25 cellular contexts compared by ENCODE assay signal in genomic region chr14:92475037-92475436, GRCh38. TPM values are rescaled to one million over a fixed set of nuclear protein-coding genes. Genes with fewer than 3 reads are reported as not detected.
A peak's percentile ranks its signal among the peaks of the same experiment; 100 is the strongest.
DNase-seq lines count a peak whose midpoint lies in the region; ATAC-seq, FAIRE-seq and TF ChIP-seq lines count a peak whose summit lies in the region.
"Had no signal": no experiment of that assay in that cellular context is flagged by ENCODE, and none has a peak within 500 bp of the region (broad histone marks: within the 10 kb centered on the region; RNA-seq: fewer than 3 reads in every experiment).

No MANE protein-coding gene starts in this region.

- H3K4ac ChIP-seq in trophoblast cell (ENCODE audit: low read depth, low read length): no peak overlapping the region

- POLR2A ChIA-PET in HepG2 (lab: Yijun Ruan, JAX): no interaction called here

- TF ChIP-seq RAD21 in HepG2 (CRISPR knock-in tag; IDR thresholded peaks at IDR 0.05): no peak

- no peak overlapping the region for H3K23ac ChIP-seq in trophoblast cell (ENCODE audit: low read length)

- no TSS peak for BruUV-seq in HepG2 (replicated peaks; lab: Mats Ljungman, UMichigan)

- no peak overlapping the region for H4K12ac ChIP-seq in trophoblast cell (ENCODE audit: low read depth, low read length)

- no peak overlapping the region for H3K14ac ChIP-seq in trophoblast cell (ENCODE audit: low read length)

- H3K4me1 ChIP-seq in HepG2 (ENCODE audit: insufficient read depth, low read length) (peaks cover 45% of the 10 kb centered on the region), trophoblast cell (ENCODE audit: control insufficient read depth in 1 of 2, insufficient read depth in 2 of 2, low read length in 2 of 2) (peaks cover 2 to 5% of the 10 kb centered on the region in 2 experiments)

- H3K36me3 ChIP-seq in HepG2 (replicated peaks in 1 of 2; ENCODE audit: control insufficient read depth in 1 of 2, insufficient read depth in 2 of 2, low read length in 2 of 2): no peaks in the 10 kb centered on the region
- H3K36me3 ChIP-seq in trophoblast cell (ENCODE audit: control insufficient read depth in 1 of 2, insufficient read depth in 2 of 2, low read length in 2 of 2): no peaks in the 10 kb centered on the region
- H3K36me3 ChIP-seq: BLaER1 treated with 17β-estradiol and CSF1 and Interleukin-3, amounts not matched to agents 10 nM and 100 nM; MG63 had no signal

- in situ Hi-C loops in HepG2 (cut with HindIII; ENCODE audit: extremely low pct_ligation_motif_present, low pct_unique_long_range_greater_than_20kb): no loop called here

- WGBS in HepG2 (ENCODE audit: low lambda C conversion rate): 7% methylated on average over 1 of the region's 1 CpG
- no CpG with 5 or more reads among the region's 1 CpG for WGBS in trophoblast cell (ENCODE audit: extremely low coverage, insufficient coverage, insufficient read length)

- no peak for TF ChIP-seq POLR2A in HepG2 (IDR thresholded peaks at IDR 0.05; ENCODE audit: insufficient read depth in 1 of 2, low read depth in 2 of 2, low read length in 2 of 2)

- H3K4me2 ChIP-seq in HepG2 (ENCODE audit: low read depth, low read length): no peak overlapping the region
- H3K4me2 ChIP-seq in trophoblast cell (ENCODE audit: low read length): no peak overlapping the region
- H3K4me2 ChIP-seq: GM23338 had no signal

- DNase-seq in activated CD8-positive, alpha-beta memory T cell treated with anti-CD3 and anti-CD28 coated beads, Interleukin-2, amount 50 U/mL, for 48 hours: peak; percentile 8
- no peak for DNase-seq in activated CD8-positive, alpha-beta memory T cell treated with anti-CD3 and anti-CD28 coated beads for 24 hours
- DNase-seq in NCI-H69 (lab: John Stamatoyannopoulos, UW) (peak; percentile 49), HepG2 (ENCODE audit: low spot score) (no peak), trophoblast cell (no peak), Kasumi-1 (lab: John Stamatoyannopoulos, UW) (no peak), osteocyte (ENCODE audit: extremely low spot score, unreplicated experiment) (no peak)
- DNase-seq in stimulated activated CD4-positive, alpha-beta T cell treated with anti-CD3 and anti-CD28 coated beads, Interleukin-1b, Interleukin-23, amount 100 ng/mL, for 48 hours: no peak
- DNase-seq: 8988T, Calu3, DMS153, HCEC 1CT, Karpas-422, MG63, NCI-H1417, NCI-H1694 treated with DMSO at 0.1 percent for 48 hours, NCI-H2081 treated with DMSO at 0.1 percent for 48 hours, NCI-H2171 treated with DMSO at 0.1 percent for 48 hours, NCI-H524 treated with DMSO at 0.1 percent for 48 hours, OCI-M1 had no signal

- no peak for TF ChIP-seq CTCF in HepG2 (CRISPR knock-in tag; IDR thresholded peaks at IDR 0.05)
- no peak for TF ChIP-seq CTCF in osteocyte (IDR thresholded peaks at IDR 0.05)

- FAIRE-seq in HepG2 (lab: Jason Lieb, UNC): no peak
- FAIRE-seq: GM12891, RCC 7860 had no signal

- CTCF ChIA-PET in HepG2 (lab: Yijun Ruan, JAX; ENCODE audit: low intra/inter-chr PET ratio, low total read pairs): no interaction called here

- no peak overlapping the region for H4K8ac ChIP-seq in trophoblast cell (ENCODE audit: low read depth, low read length)

- ATAC-seq in HepG2: no peak
- ATAC-seq: CD8-positive, alpha-beta T cell; GM23338 had no signal

- peaks cover 12% of the 10 kb centered on the region for H3K9me3 Mint-ChIP-seq in osteocyte (ENCODE audit: unreplicated experiment)

- no peak overlapping the region for H3K27ac Mint-ChIP-seq in osteocyte (ENCODE audit: unreplicated experiment)
- H3K27ac Mint-ChIP-seq: CD8-positive, alpha-beta T cell; GM23338 had no signal

- H3K27ac ChIP-seq in HepG2 (ENCODE audit: extremely low read length, insufficient read depth, low read length) (no peak overlapping the region), trophoblast cell (ENCODE audit: low read depth, low read length) (no peak overlapping the region)
- H3K27ac ChIP-seq: BLaER1 treated with 17β-estradiol and CSF1 and Interleukin-3, amounts not matched to agents 10 nM and 100 nM had no signal

- TF ChIP-seq EP300 in HepG2 (IDR thresholded peaks at IDR 0.05; ENCODE audit: low read depth in 2 of 2, low read length in 2 of 2) (no peak), HepG2 (CRISPR knock-in tag; IDR thresholded peaks at IDR 0.05; ENCODE audit: borderline replicate concordance) (no peak)

- no peak overlapping the region for H2BK12ac ChIP-seq in trophoblast cell (ENCODE audit: low read length)

- H3K36me3 Mint-ChIP-seq in osteocyte (ENCODE audit: unreplicated experiment): no peaks in the 10 kb centered on the region
- H3K36me3 Mint-ChIP-seq: CD8-positive, alpha-beta T cell had no signal

- no peak overlapping the region for H2BK5ac ChIP-seq in trophoblast cell (ENCODE audit: low read depth, low read length, poor library complexity)

- peaks cover 7% of the 10 kb centered on the region for H3K27me3 Mint-ChIP-seq in osteocyte (ENCODE audit: unreplicated experiment)

- intact Hi-C loops in HepG2 (cut with micrococcal nuclease; ENCODE audit: unreplicated experiment): no loop called here

- H4K91ac ChIP-seq in trophoblast cell (ENCODE audit: low read depth, low read length): no peak overlapping the region

- H3K4me3 ChIP-seq in HepG2 (replicated peaks in 1 of 3; ENCODE audit: insufficient read depth in 1 of 3, low read depth in 2 of 3, low read length in 3 of 3) (no peak overlapping the region), trophoblast cell (ENCODE audit: low read depth, low read length) (no peak overlapping the region)
- H3K4me3 ChIP-seq: BLaER1 treated with 17β-estradiol and CSF1 and Interleukin-3, amounts not matched to agents 10 nM and 100 nM; GM23338; MG63 had no signal

- H4K20me1 ChIP-seq in HepG2 (ENCODE audit: insufficient read depth, low read length): no peaks in the 10 kb centered on the region
- H4K20me1 ChIP-seq: BLaER1 treated with 17β-estradiol and CSF1 and Interleukin-3, amounts not matched to agents 10 nM and 100 nM had no signal

- H2AK5ac ChIP-seq in trophoblast cell (ENCODE audit: low read length): no peak overlapping the region

- H3K9me3 ChIP-seq in HepG2 (ENCODE audit: low read length) (no peaks in the 10 kb centered on the region), trophoblast cell (ENCODE audit: insufficient read depth, low read depth, low read length) (no peaks in the 10 kb centered on the region)
- H3K9me3 ChIP-seq: MG63 had no signal

- H3K18ac ChIP-seq in trophoblast cell (ENCODE audit: low read length): no peak overlapping the region

- H3K27me3 ChIP-seq in HepG2 (ENCODE audit: control insufficient read depth in 1 of 2, insufficient read depth in 2 of 2, low read length in 2 of 2) (no peaks in the 10 kb centered on the region; a peak in 2 of 5 replicates), trophoblast cell (ENCODE audit: insufficient read depth, low read length) (no peaks in the 10 kb centered on the region)
- H3K27me3 ChIP-seq: BLaER1 treated with 17β-estradiol and CSF1 and Interleukin-3, amounts not matched to agents 10 nM and 100 nM; MG63 had no signal

- H2AFZ ChIP-seq in HepG2 (ENCODE audit: low read length): no peak overlapping the region
- H2AFZ ChIP-seq in trophoblast cell (ENCODE audit: insufficient read depth, low read length, poor library complexity): no peak overlapping the region

- H3K79me1 ChIP-seq in trophoblast cell (ENCODE audit: low read length): peaks cover 6% of the 10 kb centered on the region

- H2BK120ac ChIP-seq in trophoblast cell (ENCODE audit: insufficient read depth, low read length, poor library complexity): no peak overlapping the region

- peaks cover 33% of the 10 kb centered on the region for H3K4me1 Mint-ChIP-seq in osteocyte (ENCODE audit: unreplicated experiment)

- H3K9ac ChIP-seq in HepG2 (ENCODE audit: insufficient read depth, low read depth, low read length) (no peak overlapping the region), trophoblast cell (ENCODE audit: low read length) (peak overlapping the region; percentile 2)
- H3K9ac ChIP-seq: BLaER1 treated with 17β-estradiol and CSF1 and Interleukin-3, amounts not matched to agents 10 nM and 100 nM had no signal

- H3K79me2 ChIP-seq in HepG2 (ENCODE audit: insufficient read depth, low read length) (no peaks in the 10 kb centered on the region), trophoblast cell (ENCODE audit: control insufficient read depth, insufficient read depth, low read length, poor library complexity) (no peaks in the 10 kb centered on the region)

- no peak overlapping the region for H3K4me3 Mint-ChIP-seq in osteocyte (ENCODE audit: unreplicated experiment)
- H3K4me3 Mint-ChIP-seq: CD8-positive, alpha-beta T cell; GM23338 had no signal

TF ChIP-seq in HepG2, 621 proteins besides CTCF, POLR2A, EP300 and RAD21 (continues in another document):
- TF ChIP-seq KDM4B (CRISPR knock-in tag; IDR thresholded peaks at IDR 0.05): no peak
- TF ChIP-seq ZNF205 (CRISPR knock-in tag; IDR thresholded peaks at IDR 0.05): no peak
- no peak for TF ChIP-seq DRAP1 (CRISPR knock-in tag; IDR thresholded peaks at IDR 0.05)

RNA-seq across cellular contexts. Expression of gene RIN3, which starts 38.5 kb away (rescaled TPM):
- total RNA-seq in HepG2 (2016; rRNA removed; fragmentation: Illumina TruSeq; extraction: Trizol) (2.3 and 2.9 TPM in 2 replicates), osteocyte (26.7 and 31.3 TPM in 2 replicates)
- total RNA-seq in HepG2 (2016; cell fraction: cytosol; rRNA removed; fragmentation: Illumina TruSeq; extraction: Trizol; ENCODE audit: low read depth): 2.3 and 2.7 TPM in 2 replicates
- total RNA-seq in HepG2 (2016; cell fraction: insoluble cytoplasmic fraction; rRNA removed; fragmentation: Illumina TruSeq; extraction: Trizol): 2.0 and 2.8 TPM in 2 replicates
- total RNA-seq in HepG2 (2016; cell fraction: membrane; rRNA removed; fragmentation: Illumina TruSeq; extraction: Trizol): 4.4 and 4.7 TPM in 2 replicates
- 5.1 and 7.2 TPM in 2 replicates for total RNA-seq in HepG2 (2016; cell fraction: nucleus; rRNA removed; fragmentation: Illumina TruSeq; extraction: Trizol)
- 3.5 and 3.6 TPM in 2 replicates for polyA plus RNA-seq in HepG2 (2011; rRNA removed)
- polyA plus RNA-seq in HepG2 (2011; cell fraction: cytosol; rRNA removed): 1.6 and 2.1 TPM in 2 replicates
- polyA plus RNA-seq in HepG2 (2011; cell fraction: nucleus; rRNA removed): 7.0 TPM in 2 replicates
- polyA plus RNA-seq in HepG2 (2012): 5.6 and 6.5 TPM in 2 replicates
- 6.3 and 6.8 TPM in 2 replicates for polyA plus RNA-seq in HepG2 (2016; cell fraction: cytosol; fragmentation: Illumina TruSeq; extraction: Trizol; ENCODE audit: low read depth)
- polyA plus RNA-seq in HepG2 (2016; cell fraction: insoluble cytoplasmic fraction; fragmentation: Illumina TruSeq; extraction: Trizol; ENCODE audit: low read depth): 7.0 and 10.5 TPM in 2 replicates
- polyA plus RNA-seq in HepG2 (2016; cell fraction: membrane; fragmentation: Illumina TruSeq; extraction: Trizol; ENCODE audit: low read depth): 9.8 and 10.5 TPM in 2 replicates
- polyA plus RNA-seq in HepG2 (2016; cell fraction: nucleus; fragmentation: Illumina TruSeq; extraction: Trizol; ENCODE audit: insufficient read depth, low read depth): 11.7 and 11.9 TPM in 2 replicates
- 5.5 TPM in 1 of 2 replicates, not detected in the other for polyA minus RNA-seq in HepG2 (2011; rRNA and poly(A)+ RNA removed; ENCODE audit: low replicate concordance)
- 4.6 and 4.9 TPM in 2 replicates for polyA minus RNA-seq in HepG2 (2011; cell fraction: cytosol; rRNA and poly(A)+ RNA removed)
- 8.0 and 9.7 TPM in 2 replicates for polyA minus RNA-seq in HepG2 (2011; cell fraction: nucleus; rRNA and poly(A)+ RNA removed)
- 34.8 and 36.0 TPM in 2 replicates for polyA plus RNA-seq in trophoblast cell (2013)

Comparison
In these comparisons a context has a peak if more than half of its experiments do, and no peak if none do; other contexts are left out.
1. DNase-seq: peak in activated CD8-positive, alpha-beta memory T cell treated with anti-CD3 and anti-CD28 coated beads, Interleukin-2, amount 50 U/mL, for 48 hours (single experiment) and NCI-H69 (single experiment); none in activated CD8-positive, alpha-beta memory T cell treated with anti-CD3 and anti-CD28 coated beads for 24 hours (single experiment), HepG2 (single experiment), trophoblast cell (0 of 2), stimulated activated CD4-positive, alpha-beta T cell treated with anti-CD3 and anti-CD28 coated beads, Interleukin-1b, Interleukin-23, amount 100 ng/mL, for 48 hours (single experiment), Kasumi-1 (0 of 2) and osteocyte (single experiment).